Comparison of ENCODE assay signal across 1 cellular context in genomic region chr6:112036088-112036637, GRCh38.
TF ChIP-seq lines count a peak whose summit lies in the region.

No MANE protein-coding gene starts in this region.

TF ChIP-seq in IMR-90, 13 proteins besides CTCF, POLR2A, EP300 and RAD21:
- no peak for TF ChIP-seq RCOR1 (IDR thresholded peaks at IDR 0.05; ENCODE audit: insufficient replicate concordance, low read length)
TF ChIP-seq in IMR-90: peak in this region for 0.
